Comparison of ENCODE assay signal across 21 cellular contexts in the genomic region with DNA sequence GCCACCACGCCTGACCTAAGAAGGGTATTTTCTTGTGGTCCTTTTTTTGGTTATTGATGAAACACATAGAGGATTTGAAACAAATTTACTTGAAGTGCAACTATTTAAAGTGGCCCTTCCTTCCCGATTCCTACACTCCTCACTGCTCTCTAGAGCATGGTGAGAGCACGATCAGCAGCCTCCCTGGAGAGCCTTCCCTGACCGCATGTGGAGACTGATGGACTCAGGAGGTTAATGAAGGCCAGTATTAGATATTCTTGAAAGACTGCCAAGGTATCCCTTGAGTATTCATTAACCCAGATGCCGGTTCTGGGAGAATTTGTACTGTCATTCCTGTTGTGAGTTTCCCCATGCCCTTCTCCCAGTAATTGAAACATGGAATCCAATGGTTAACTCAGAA.
DNase-seq lines count a peak whose midpoint lies in the region; ATAC-seq, FAIRE-seq and TF ChIP-seq lines count a peak whose summit lies in the region.
"Had no signal": no experiment of that assay in that cellular context is flagged by ENCODE, and none has a peak within 500 bp of the region (broad histone marks: within the 10 kb centered on the region; RNA-seq: fewer than 3 reads in every experiment).

No MANE protein-coding gene starts in this region.

- no peak overlapping the region for H3K4me3 Mint-ChIP-seq in activated naive CD8-positive, alpha-beta T cell treated with anti-CD3 and anti-CD28 coated beads for 36 hours
- H3K4me3 Mint-ChIP-seq: activated CD4-positive, alpha-beta T cell treated with anti-CD3 and anti-CD28 coated beads, Interleukin-2, amount 10 ng/mL, durations not matched to agents 24 days and 14 days; activated naive CD8-positive, alpha-beta T cell treated with anti-CD3 and anti-CD28 coated beads, Interleukin-2, amount 10 ng/mL, durations not matched to agents 7 days and 5 days; activated T-helper 17 cell treated with anti-CD3 and anti-CD28 coated beads, Interleukin-2, amount 50 U/mL, for 72 hours; CD14-positive monocyte; natural killer cell treated with Interleukin-12 subunit alpha and Interleukin-12 subunit beta and Interleukin-15 and Interleukin-18, amount 100 ng/mL, for 72 hours had no signal

- intact Hi-C loops in esophagus muscularis mucosa (cut with DNase I) = no loop called here

- no peak overlapping the region for H3K27ac Mint-ChIP-seq in activated naive CD8-positive, alpha-beta T cell treated with anti-CD3 and anti-CD28 coated beads for 36 hours
- H3K27ac Mint-ChIP-seq: activated CD4-positive, alpha-beta T cell treated with anti-CD3 and anti-CD28 coated beads, Interleukin-2, amount 10 ng/mL, durations not matched to agents 24 days and 14 days; activated naive CD8-positive, alpha-beta T cell treated with anti-CD3 and anti-CD28 coated beads, Interleukin-2, amount 10 ng/mL, durations not matched to agents 7 days and 5 days; activated T-helper 17 cell treated with anti-CD3 and anti-CD28 coated beads, Interleukin-2, amount 50 U/mL, for 72 hours; CD14-positive monocyte; natural killer cell treated with Interleukin-12 subunit alpha and Interleukin-12 subunit beta and Interleukin-15 and Interleukin-18, amount 100 ng/mL, for 72 hours had no signal

- DNase-seq in AG09319 (ENCODE audit: extremely low read depth, low read depth) (peak; percentile 11), HK-2 (ENCODE audit: unreplicated experiment) (peak; percentile 81), epithelial cell of proximal tubule (ENCODE audit: low read depth) (peak; percentile 95), mucosa of gallbladder (ENCODE audit: low spot score) (peak; percentile 42), esophagus muscularis mucosa (ENCODE audit: extremely low spot score) (no peak), H54 (ENCODE audit: insufficient read length, low spot score) (no peak)
- DNase-seq in activated naive CD8-positive, alpha-beta T cell treated with anti-CD3 and anti-CD28 coated beads for 36 hours = no peak
- DNase-seq: activated CD4-positive, alpha-beta T cell treated with anti-CD3 and anti-CD28 coated beads, Interleukin-2, amount 10 ng/mL, durations not matched to agents 24 days and 14 days; activated naive CD8-positive, alpha-beta T cell treated with anti-CD3 and anti-CD28 coated beads, Interleukin-2, amount 10 ng/mL, durations not matched to agents 7 days and 5 days; effector memory CD4-positive, alpha-beta T cell; left colon; MG63; midbrain; NCI-H1417; stimulated activated CD4-positive, alpha-beta T cell treated with anti-CD3 and anti-CD28 coated beads, Interleukin-1b, Interleukin-23, amount 100 ng/mL, for 48 hours had no signal

- ATAC-seq in HG02970 (IDR thresholded peaks at IDR 0.05; ENCODE audit: low FRiP score, unreplicated experiment) = no peak
- ATAC-seq: activated T-helper 17 cell treated with anti-CD3 and anti-CD28 coated beads, Interleukin-2, amount 50 U/mL, for 72 hours; esophagus mucosa; left colon; natural killer cell treated with Interleukin-12 subunit alpha and Interleukin-12 subunit beta and Interleukin-15 and Interleukin-18, amount 100 ng/mL, for 72 hours had no signal

- TF ChIP-seq POLR2A in esophagus muscularis mucosa (IDR thresholded peaks at IDR 0.05; ENCODE audit: low read depth) (no peak), H54 (IDR thresholded peaks at IDR 0.05; ENCODE audit: low read depth, low read length) (no peak)

- no peak overlapping the region for H3K27ac ChIP-seq in esophagus muscularis mucosa (replicated peaks in 1 of 4)

- H3K9me3 Mint-ChIP-seq in activated naive CD8-positive, alpha-beta T cell treated with anti-CD3 and anti-CD28 coated beads for 36 hours = no peaks in the 10 kb centered on the region
- H3K9me3 Mint-ChIP-seq: activated CD4-positive, alpha-beta T cell treated with anti-CD3 and anti-CD28 coated beads, Interleukin-2, amount 10 ng/mL, durations not matched to agents 24 days and 14 days; activated naive CD8-positive, alpha-beta T cell treated with anti-CD3 and anti-CD28 coated beads, Interleukin-2, amount 10 ng/mL, durations not matched to agents 7 days and 5 days; activated T-helper 17 cell treated with anti-CD3 and anti-CD28 coated beads, Interleukin-2, amount 50 U/mL, for 72 hours; CD14-positive monocyte; natural killer cell treated with Interleukin-12 subunit alpha and Interleukin-12 subunit beta and Interleukin-15 and Interleukin-18, amount 100 ng/mL, for 72 hours had no signal

- no peaks in the 10 kb centered on the region for H3K4me1 Mint-ChIP-seq in activated naive CD8-positive, alpha-beta T cell treated with anti-CD3 and anti-CD28 coated beads for 36 hours
- H3K4me1 Mint-ChIP-seq: activated CD4-positive, alpha-beta T cell treated with anti-CD3 and anti-CD28 coated beads, Interleukin-2, amount 10 ng/mL, durations not matched to agents 24 days and 14 days; activated naive CD8-positive, alpha-beta T cell treated with anti-CD3 and anti-CD28 coated beads, Interleukin-2, amount 10 ng/mL, durations not matched to agents 7 days and 5 days; activated T-helper 17 cell treated with anti-CD3 and anti-CD28 coated beads, Interleukin-2, amount 50 U/mL, for 72 hours had no signal

- H3K4me1 ChIP-seq in esophagus muscularis mucosa = no peaks in the 10 kb centered on the region

- H3K9me3 ChIP-seq in esophagus muscularis mucosa = no peaks in the 10 kb centered on the region
- H3K9me3 ChIP-seq: MG63 had no signal

- TF ChIP-seq EP300 in esophagus muscularis mucosa (IDR thresholded peaks at IDR 0.05) = no peak

- no peak for TF ChIP-seq CTCF in AG09319 (IDR thresholded peaks at IDR 0.05; ENCODE audit: low read depth, low read length)
- TF ChIP-seq CTCF in epithelial cell of proximal tubule (conservative IDR thresholded peaks at IDR 0.05; ENCODE audit: low read depth, low read length) = no peak
- no peak for TF ChIP-seq CTCF in esophagus muscularis mucosa (IDR thresholded peaks at IDR 0.05)

- WGBS in esophagus muscularis mucosa = 61% methylated on average over 5 of the region's 5 CpGs

- no peak overlapping the region for H3K4me3 ChIP-seq in epithelial cell of proximal tubule (ENCODE audit: low read depth, low read length)
- H3K4me3 ChIP-seq in esophagus muscularis mucosa = no peak overlapping the region
- H3K4me3 ChIP-seq: MG63 had no signal

- no peaks in the 10 kb centered on the region for H3K36me3 ChIP-seq in esophagus muscularis mucosa

- H3K27me3 ChIP-seq in esophagus muscularis mucosa = no peaks in the 10 kb centered on the region
- H3K27me3 ChIP-seq: MG63 had no signal

- no peaks in the 10 kb centered on the region for H3K36me3 Mint-ChIP-seq in activated naive CD8-positive, alpha-beta T cell treated with anti-CD3 and anti-CD28 coated beads for 36 hours
- H3K36me3 Mint-ChIP-seq: activated naive CD8-positive, alpha-beta T cell treated with anti-CD3 and anti-CD28 coated beads, Interleukin-2, amount 10 ng/mL, durations not matched to agents 7 days and 5 days; CD14-positive monocyte; natural killer cell treated with Interleukin-12 subunit alpha and Interleukin-12 subunit beta and Interleukin-15 and Interleukin-18, amount 100 ng/mL, for 72 hours had no signal

- FAIRE-seq in H54 (lab: Jason Lieb, UNC) = no peak
- FAIRE-seq: urothelium cell line had no signal

- no peaks in the 10 kb centered on the region for H3K27me3 Mint-ChIP-seq in activated naive CD8-positive, alpha-beta T cell treated with anti-CD3 and anti-CD28 coated beads for 36 hours
- H3K27me3 Mint-ChIP-seq: activated CD4-positive, alpha-beta T cell treated with anti-CD3 and anti-CD28 coated beads, Interleukin-2, amount 10 ng/mL, durations not matched to agents 24 days and 14 days; activated naive CD8-positive, alpha-beta T cell treated with anti-CD3 and anti-CD28 coated beads, Interleukin-2, amount 10 ng/mL, durations not matched to agents 7 days and 5 days; activated T-helper 17 cell treated with anti-CD3 and anti-CD28 coated beads, Interleukin-2, amount 50 U/mL, for 72 hours; natural killer cell treated with Interleukin-12 subunit alpha and Interleukin-12 subunit beta and Interleukin-15 and Interleukin-18, amount 100 ng/mL, for 72 hours had no signal

Comparison
In these comparisons a context has a peak if more than half of its experiments do, and no peak if none do; other contexts are left out.
1. DNase-seq: peak in AG09319 (single experiment), HK-2 (single experiment), epithelial cell of proximal tubule (single experiment) and mucosa of gallbladder (single experiment); none in esophagus muscularis mucosa (single experiment), H54 (single experiment) and activated naive CD8-positive, alpha-beta T cell treated with anti-CD3 and anti-CD28 coated beads for 36 hours (single experiment).